In the genomic region with DNA sequence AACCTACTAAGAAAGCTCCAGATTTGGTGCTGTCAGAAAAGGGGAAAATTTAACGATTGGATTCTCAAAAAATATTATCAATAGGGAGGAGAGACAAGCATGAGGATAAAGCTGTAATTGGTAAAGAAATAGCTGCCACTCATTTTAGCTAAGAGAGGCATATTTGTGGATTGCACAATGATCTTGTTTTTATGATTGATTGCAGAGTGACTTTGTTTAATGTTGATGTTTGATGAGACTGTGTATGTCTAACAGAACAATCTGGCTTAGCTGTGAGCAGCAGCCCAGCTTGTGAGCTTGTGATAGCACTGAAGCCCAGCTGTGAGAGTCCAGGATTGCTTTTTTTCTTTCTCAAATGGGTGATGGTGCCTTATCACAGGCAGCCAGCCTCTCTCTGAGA, we compare ENCODE assay signal across 1 cellular context.
TF ChIP-seq lines count a peak whose summit lies in the region.

No MANE protein-coding gene starts in this region.

TF ChIP-seq in HepG2, 621 proteins besides CTCF, POLR2A, EP300 and RAD21:
- TF ChIP-seq CEBPB (IDR thresholded peaks at IDR 0.05; ENCODE audit: borderline replicate concordance, low read depth, low read length) = peak; percentile 46; the same call in 1 of the 2 replicates
- TF ChIP-seq SNAPC4 (CRISPR knock-in tag; IDR thresholded peaks at IDR 0.05) = no peak
- TF ChIP-seq ZNF781 (CRISPR knock-in tag; IDR thresholded peaks at IDR 0.05; ENCODE audit: borderline replicate concordance, not compliant biosample characterization) = no peak
